In the genomic region with DNA sequence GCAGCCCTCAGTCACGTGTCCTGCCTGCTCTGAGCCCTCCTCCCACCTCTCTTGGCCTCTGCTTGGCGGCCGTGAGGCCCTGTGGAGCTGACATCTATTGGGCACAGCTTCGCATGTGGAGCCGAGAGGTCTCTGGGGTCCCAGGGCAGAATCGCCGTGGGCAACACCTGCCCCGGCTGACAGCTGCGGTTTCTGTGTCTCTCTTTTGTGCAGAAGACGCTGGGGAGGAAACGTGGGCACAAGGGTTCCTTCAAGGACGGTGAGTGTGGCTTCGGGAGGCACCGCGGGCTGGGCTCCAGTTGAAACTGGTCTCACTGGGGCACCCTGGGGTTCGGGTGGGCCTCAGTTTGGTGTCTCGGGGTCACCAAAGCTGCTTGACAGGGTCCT, we compare ENCODE assay signal across 1 cellular context.
TF ChIP-seq lines count a peak whose summit lies in the region.

No MANE protein-coding gene starts in this region.

TF ChIP-seq in GM23338, 12 proteins besides CTCF, POLR2A, EP300 and RAD21 (continued from another document):
- TF ChIP-seq ZNF462 (CRISPR knock-in tag; IDR thresholded peaks at IDR 0.05) (no peak), EZH2 (IDR thresholded peaks at IDR 0.05; ENCODE audit: low read depth, unreplicated experiment) (no peak), STAT1 (IDR thresholded peaks at IDR 0.05; ENCODE audit: unreplicated experiment) (no peak), NANOG (IDR thresholded peaks at IDR 0.05; ENCODE audit: borderline replicate concordance) (no peak), CREB1 (CRISPR knock-in tag; IDR thresholded peaks at IDR 0.05; ENCODE audit: low read depth) (no peak), JUNB (IDR thresholded peaks at IDR 0.05; ENCODE audit: unreplicated experiment) (no peak), ZNF114 (CRISPR knock-in tag; IDR thresholded peaks at IDR 0.05) (no peak), EZH2phosphoT487 (IDR thresholded peaks at IDR 0.05; ENCODE audit: unreplicated experiment) (no peak), POLR2AphosphoS5 (IDR thresholded peaks at IDR 0.05; ENCODE audit: low read depth) (no peak), REST (IDR thresholded peaks at IDR 0.05; ENCODE audit: unreplicated experiment) (no peak)
- TF ChIP-seq, protein P1, sequence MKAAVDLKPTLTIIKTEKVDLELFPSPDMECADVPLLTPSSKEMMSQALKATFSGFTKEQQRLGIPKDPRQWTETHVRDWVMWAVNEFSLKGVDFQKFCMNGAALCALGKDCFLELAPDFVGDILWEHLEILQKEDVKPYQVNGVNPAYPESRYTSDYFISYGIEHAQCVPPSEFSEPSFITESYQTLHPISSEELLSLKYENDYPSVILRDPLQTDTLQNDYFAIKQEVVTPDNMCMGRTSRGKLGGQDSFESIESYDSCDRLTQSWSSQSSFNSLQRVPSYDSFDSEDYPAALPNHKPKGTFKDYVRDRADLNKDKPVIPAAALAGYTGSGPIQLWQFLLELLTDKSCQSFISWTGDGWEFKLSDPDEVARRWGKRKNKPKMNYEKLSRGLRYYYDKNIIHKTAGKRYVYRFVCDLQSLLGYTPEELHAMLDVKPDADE (IDR thresholded peaks at IDR 0.05) = no peak
